ENCODE assay signal across 1 cellular context in genomic region chr22:50185384-50186087, GRCh38.
TF ChIP-seq lines count a peak whose summit lies in the region.

TSS of gene TRABD (plus strand) at chr22:50185913. CDS start at chr22:50193061, 7,148 bp downstream.

TF ChIP-seq in K562, 482 proteins besides CTCF, POLR2A, EP300 and RAD21 (continued from another document and continues in another):
- TF ChIP-seq MLLT1 (IDR thresholded peaks at IDR 0.05) (no peak; a peak in 1 of 4 replicates), ESRRA (IDR thresholded peaks at IDR 0.05; ENCODE audit: borderline replicate concordance, low read depth) (no peak), FUS (optimal IDR thresholded peaks at IDR 0.05; ENCODE audit: low read depth, low read length) (no peak), NFRKB (IDR thresholded peaks at IDR 0.05; ENCODE audit: low read depth) (no peak), DEAF1 (CRISPR knock-in tag; IDR thresholded peaks at IDR 0.05) (no peak), ASH1L (IDR thresholded peaks at IDR 0.05; ENCODE audit: borderline replicate concordance, low read depth, partially characterized antibody) (no peak), SPI1 (IDR thresholded peaks at IDR 0.05; ENCODE audit: borderline replicate concordance, low read depth, low read length) (no peak), NCOA1 (IDR thresholded peaks at IDR 0.05; ENCODE audit: low read depth) (no peak), HMGXB4 (CRISPR knock-in tag; IDR thresholded peaks at IDR 0.05) (no peak), PHTF2 (CRISPR knock-in tag; IDR thresholded peaks at IDR 0.05) (no peak), PHF20 (IDR thresholded peaks at IDR 0.05; ENCODE audit: partially characterized antibody) (no peak), EGR1 (conservative IDR thresholded peaks at IDR 0.05) (0 out of 2 replicates have a peak, but pooled peaks have one; percentile 14), KLF16 (IDR thresholded peaks at IDR 0.05) (no peak), ZNF79 (CRISPR knock-in tag; IDR thresholded peaks at IDR 0.05; ENCODE audit: low read depth) (no peak), KDM2B (CRISPR knock-in tag; IDR thresholded peaks at IDR 0.05) (no peak), RHOXF2B (CRISPR knock-in tag; conservative IDR thresholded peaks at IDR 0.05) (no peak), MAX (CRISPR knock-in tag; IDR thresholded peaks at IDR 0.05) (no peak), TBL1XR1 (IDR thresholded peaks at IDR 0.05; ENCODE audit: low read length in 2 of 2) (no peak), TSC22D4 (tag; IDR thresholded peaks at IDR 0.05) (no peak), SMARCB1 (IDR thresholded peaks at IDR 0.05; ENCODE audit: insufficient read length, low read depth) (no peak), ARID2 (IDR thresholded peaks at IDR 0.05) (no peak), BRD9 (IDR thresholded peaks at IDR 0.05; ENCODE audit: low read depth, partially characterized antibody) (no peak), HES1 (IDR thresholded peaks at IDR 0.05; ENCODE audit: low read depth) (no peak), GATAD2A (IDR thresholded peaks at IDR 0.05) (no peak), BHLHE40 (IDR thresholded peaks at IDR 0.05; ENCODE audit: low read length) (no peak), RUNX1 (IDR thresholded peaks at IDR 0.05; ENCODE audit: low read depth) (no peak), SMAD1 (IDR thresholded peaks at IDR 0.05; ENCODE audit: low read depth, low read length, partially characterized antibody) (no peak), MCM5 (IDR thresholded peaks at IDR 0.05; ENCODE audit: low read depth) (no peak), MYBL2 (IDR thresholded peaks at IDR 0.05; ENCODE audit: low read depth) (no peak), MYBL2 (CRISPR knock-in tag; IDR thresholded peaks at IDR 0.05; ENCODE audit: borderline replicate concordance) (no peak), NR4A1 (CRISPR knock-in tag; IDR thresholded peaks at IDR 0.05) (no peak), NR4A1 (tag; IDR thresholded peaks at IDR 0.05) (no peak), PBX2 (CRISPR knock-in tag; IDR thresholded peaks at IDR 0.05; ENCODE audit: low read depth) (no peak), PBX2 (tag; conservative IDR thresholded peaks at IDR 0.05; ENCODE audit: low read depth) (no peak), ZBTB40 (IDR thresholded peaks at IDR 0.05) (no peak), ZBTB40 (CRISPR knock-in tag; IDR thresholded peaks at IDR 0.05) (no peak), DPF2 (IDR thresholded peaks at IDR 0.05) (no peak), FOXJ3 (CRISPR knock-in tag; IDR thresholded peaks at IDR 0.05) (no peak), YBX1 (IDR thresholded peaks at IDR 0.05) (no peak), ZNF212 (CRISPR knock-in tag; IDR thresholded peaks at IDR 0.05) (no peak), NUFIP1 (IDR thresholded peaks at IDR 0.05; ENCODE audit: partially characterized antibody) (no peak), NCOA2 (IDR thresholded peaks at IDR 0.05; ENCODE audit: partially characterized antibody in 2 of 2) (no peak), FOXA3 (CRISPR knock-in tag; conservative IDR thresholded peaks at IDR 0.05 in 1 of 2, IDR thresholded peaks at IDR 0.05 in 1 of 2) (no peak), EP400 (IDR thresholded peaks at IDR 0.05) (no peak), PRMT5 (CRISPR knock-in tag; IDR thresholded peaks at IDR 0.05) (no peak), ZNF324 (CRISPR knock-in tag; IDR thresholded peaks at IDR 0.05) (no peak), PHB (CRISPR knock-in tag; IDR thresholded peaks at IDR 0.05) (no peak), AFF4 (CRISPR knock-in tag; IDR thresholded peaks at IDR 0.05) (no peak), ESRRB (CRISPR knock-in tag; IDR thresholded peaks at IDR 0.05; ENCODE audit: borderline replicate concordance) (no peak), NCOA6 (IDR thresholded peaks at IDR 0.05) (no peak)
